ENCODE assay signal across 23 cellular contexts in the genomic region with DNA sequence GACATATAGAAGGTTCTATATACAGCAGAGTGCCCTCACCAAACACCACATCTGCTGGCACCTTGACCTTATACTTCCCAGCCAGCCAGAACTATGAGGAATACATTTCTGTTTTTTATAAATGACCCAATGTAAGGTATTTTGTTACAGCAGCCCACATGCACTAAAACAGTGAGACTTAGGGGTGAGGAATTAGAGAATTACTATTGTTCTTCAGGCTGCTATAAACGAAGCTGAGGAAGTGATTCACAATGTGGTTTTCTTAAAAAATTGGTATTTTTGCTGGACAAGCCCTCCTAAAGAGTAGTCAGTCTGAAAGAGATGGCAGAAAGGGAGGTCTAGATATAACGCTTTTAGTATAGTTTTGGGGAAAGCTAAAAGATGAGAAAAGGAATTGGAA.
"Had no signal": no experiment of that assay in that cellular context is flagged by ENCODE, and none has a peak within 500 bp of the region (broad histone marks: within the 10 kb centered on the region; RNA-seq: fewer than 3 reads in every experiment).

No MANE protein-coding gene starts in this region.

- H3K27ac Mint-ChIP-seq: effector memory CD8-positive, alpha-beta T cell; naive thymus-derived CD4-positive, alpha-beta T cell; nephron progenitor cell; stimulated activated memory B cell treated with anti-CD40 and anti-IgM and Interleukin-4, amounts not matched to agents 10 μg/mL and 1 μg/mL and 100 μg/mL, for 72 hours; stimulated activated naive CD8-positive, alpha-beta T cell treated with anti-CD3 and anti-CD28 coated beads, Interleukin-15, amount 100 ng/mL, for 72 hours had no signal

- H3K4me3 Mint-ChIP-seq: effector memory CD8-positive, alpha-beta T cell; naive thymus-derived CD4-positive, alpha-beta T cell; nephron progenitor cell; stimulated activated memory B cell treated with anti-CD40 and anti-IgM and Interleukin-4, amounts not matched to agents 10 μg/mL and 1 μg/mL and 100 μg/mL, for 72 hours; stimulated activated naive CD8-positive, alpha-beta T cell treated with anti-CD3 and anti-CD28 coated beads, Interleukin-15, amount 100 ng/mL, for 72 hours had no signal

- H3K27ac ChIP-seq: epithelial cell of prostate, esophagus muscularis mucosa, gastroesophageal sphincter, parathyroid adenoma, spleen, testis, tibial nerve, upper lobe of right lung, vagina had no signal

- H3K36me3 ChIP-seq: esophagus muscularis mucosa, gastroesophageal sphincter, spleen, tibial nerve, upper lobe of right lung, vagina had no signal

- H3K27me3 Mint-ChIP-seq: effector memory CD8-positive, alpha-beta T cell; naive thymus-derived CD4-positive, alpha-beta T cell; stimulated activated memory B cell treated with anti-CD40 and anti-IgM and Interleukin-4, amounts not matched to agents 10 μg/mL and 1 μg/mL and 100 μg/mL, for 72 hours; stimulated activated naive CD8-positive, alpha-beta T cell treated with anti-CD3 and anti-CD28 coated beads, Interleukin-15, amount 100 ng/mL, for 72 hours had no signal

- ATAC-seq: effector memory CD8-positive, alpha-beta T cell; gastroesophageal sphincter; left colon; left ventricle myocardium superior; naive thymus-derived CD4-positive, alpha-beta T cell; sciatic nerve; stimulated activated memory B cell treated with anti-CD40 and anti-IgM and Interleukin-4, amounts not matched to agents 10 μg/mL and 1 μg/mL and 100 μg/mL, for 72 hours; stimulated activated naive CD8-positive, alpha-beta T cell treated with anti-CD3 and anti-CD28 coated beads, Interleukin-15, amount 100 ng/mL, for 72 hours; upper lobe of right lung had no signal

- H3K4me1 ChIP-seq: esophagus muscularis mucosa, gastroesophageal sphincter, parathyroid adenoma, spleen, testis, tibial nerve, upper lobe of right lung, vagina had no signal

- H3K27me3 ChIP-seq: esophagus muscularis mucosa, gastroesophageal sphincter, spleen, testis, tibial nerve, upper lobe of right lung, vagina had no signal

- H2AFZ ChIP-seq: parathyroid adenoma had no signal

- H3K4me3 ChIP-seq: esophagus muscularis mucosa, gastroesophageal sphincter, lung, spleen, testis, tibial nerve, upper lobe of right lung, vagina had no signal

- H3K9ac ChIP-seq: parathyroid adenoma had no signal

- DNase-seq: effector memory CD8-positive, alpha-beta T cell; foreskin fibroblast; glutamatergic neuron; left colon; left ventricle myocardium superior; naive thymus-derived CD4-positive, alpha-beta T cell; nephron progenitor cell; spleen; stimulated activated CD4-positive, alpha-beta T cell treated with anti-CD3 and anti-CD28 coated beads, Interleukin-15, amount 100 ng/mL, for 24 hours; stimulated activated CD4-positive, alpha-beta T cell treated with anti-CD3 and anti-CD28 coated beads, Interleukin-1b, Interleukin-23, amount 100 ng/mL, for 48 hours; stimulated activated CD4-positive, alpha-beta T cell treated with anti-CD3 and anti-CD28 coated beads, Interleukin-4, amount 100 ng/mL, for 24 hours; stimulated activated naive CD8-positive, alpha-beta T cell treated with anti-CD3 and anti-CD28 coated beads, Interleukin-15, amount 100 ng/mL, for 72 hours; testis; upper lobe of right lung had no signal

- H3K4me1 Mint-ChIP-seq: naive thymus-derived CD4-positive, alpha-beta T cell; nephron progenitor cell; stimulated activated memory B cell treated with anti-CD40 and anti-IgM and Interleukin-4, amounts not matched to agents 10 μg/mL and 1 μg/mL and 100 μg/mL, for 72 hours; stimulated activated naive CD8-positive, alpha-beta T cell treated with anti-CD3 and anti-CD28 coated beads, Interleukin-15, amount 100 ng/mL, for 72 hours had no signal

- H3K36me3 Mint-ChIP-seq: naive thymus-derived CD4-positive, alpha-beta T cell; stimulated activated memory B cell treated with anti-CD40 and anti-IgM and Interleukin-4, amounts not matched to agents 10 μg/mL and 1 μg/mL and 100 μg/mL, for 72 hours had no signal

- H3K9me3 ChIP-seq: testis, upper lobe of right lung, vagina had no signal
